Comparison of ENCODE assay signal across 1 cellular context in the genomic region with DNA sequence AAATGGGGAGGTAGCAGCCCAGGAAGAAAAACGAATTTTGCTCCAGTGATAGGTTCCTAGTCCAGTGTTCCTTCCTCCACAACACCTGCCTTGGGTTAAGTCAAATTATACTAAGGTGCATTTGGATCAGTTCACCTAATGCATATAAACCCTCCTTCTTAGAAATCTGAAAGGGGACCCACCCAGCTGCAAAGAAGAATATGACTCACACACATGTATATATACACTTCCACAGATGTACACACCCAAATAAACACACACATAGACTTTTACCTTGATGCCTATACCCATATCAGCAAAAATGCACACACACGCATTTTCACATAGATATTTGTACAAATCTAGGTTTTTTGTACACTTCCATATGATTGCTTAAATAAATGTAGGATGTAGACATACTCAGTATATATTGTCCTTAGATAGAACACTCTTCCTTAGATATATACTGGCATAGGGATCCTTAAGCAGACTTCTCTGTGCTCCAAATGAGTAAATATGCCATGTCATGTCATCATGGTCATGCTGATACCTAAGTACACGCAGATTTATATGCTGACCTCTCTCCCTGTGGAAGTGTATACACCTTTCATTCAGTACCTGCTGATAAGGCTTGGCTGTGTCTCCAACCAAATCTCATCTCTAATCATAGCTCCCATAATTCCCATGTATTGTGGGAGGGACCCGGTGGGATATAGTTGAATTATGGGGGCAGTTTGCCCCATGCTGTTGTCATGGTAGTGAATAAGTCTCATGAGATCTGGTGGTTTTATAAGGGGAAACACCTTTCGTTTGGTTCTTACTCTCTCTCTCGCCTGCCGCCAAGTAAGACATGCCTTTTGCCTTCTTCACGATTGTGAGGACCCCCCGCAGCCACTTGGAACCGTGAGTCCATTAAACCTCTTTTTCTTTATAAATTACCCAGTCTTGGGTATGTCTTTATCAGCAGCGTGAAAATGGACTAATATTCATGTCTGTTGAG.
TF ChIP-seq lines count a peak whose summit lies in the region.

No MANE protein-coding gene starts in this region.

TF ChIP-seq in SK-N-SH, 30 proteins besides CTCF, POLR2A, EP300 and RAD21 (continued from another document):
- TF ChIP-seq, protein P1, sequence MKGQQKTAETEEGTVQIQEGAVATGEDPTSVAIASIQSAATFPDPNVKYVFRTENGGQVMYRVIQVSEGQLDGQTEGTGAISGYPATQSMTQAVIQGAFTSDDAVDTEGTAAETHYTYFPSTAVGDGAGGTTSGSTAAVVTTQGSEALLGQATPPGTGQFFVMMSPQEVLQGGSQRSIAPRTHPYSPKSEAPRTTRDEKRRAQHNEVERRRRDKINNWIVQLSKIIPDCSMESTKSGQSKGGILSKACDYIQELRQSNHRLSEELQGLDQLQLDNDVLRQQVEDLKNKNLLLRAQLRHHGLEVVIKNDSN (IDR thresholded peaks at IDR 0.05; ENCODE audit: borderline replicate concordance, low read depth) = no peak
- TF ChIP-seq RFX5 (IDR thresholded peaks at IDR 0.05; ENCODE audit: low read length) = no peak
- TF ChIP-seq TEAD4 (IDR thresholded peaks at IDR 0.05; ENCODE audit: borderline replicate concordance, insufficient read depth) = no peak
- TF ChIP-seq, protein P2, sequence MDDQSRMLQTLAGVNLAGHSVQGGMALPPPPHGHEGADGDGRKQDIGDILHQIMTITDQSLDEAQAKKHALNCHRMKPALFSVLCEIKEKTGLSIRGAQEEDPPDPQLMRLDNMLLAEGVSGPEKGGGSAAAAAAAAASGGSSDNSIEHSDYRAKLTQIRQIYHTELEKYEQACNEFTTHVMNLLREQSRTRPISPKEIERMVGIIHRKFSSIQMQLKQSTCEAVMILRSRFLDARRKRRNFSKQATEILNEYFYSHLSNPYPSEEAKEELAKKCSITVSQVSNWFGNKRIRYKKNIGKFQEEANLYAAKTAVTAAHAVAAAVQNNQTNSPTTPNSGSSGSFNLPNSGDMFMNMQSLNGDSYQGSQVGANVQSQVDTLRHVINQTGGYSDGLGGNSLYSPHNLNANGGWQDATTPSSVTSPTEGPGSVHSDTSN (IDR thresholded peaks at IDR 0.05) = no peak
- TF ChIP-seq, protein P3, sequence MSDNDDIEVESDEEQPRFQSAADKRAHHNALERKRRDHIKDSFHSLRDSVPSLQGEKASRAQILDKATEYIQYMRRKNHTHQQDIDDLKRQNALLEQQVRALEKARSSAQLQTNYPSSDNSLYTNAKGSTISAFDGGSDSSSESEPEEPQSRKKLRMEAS (IDR thresholded peaks at IDR 0.05; ENCODE audit: low read depth) = no peak
